10 cellular contexts compared by ENCODE assay signal in the genomic region with DNA sequence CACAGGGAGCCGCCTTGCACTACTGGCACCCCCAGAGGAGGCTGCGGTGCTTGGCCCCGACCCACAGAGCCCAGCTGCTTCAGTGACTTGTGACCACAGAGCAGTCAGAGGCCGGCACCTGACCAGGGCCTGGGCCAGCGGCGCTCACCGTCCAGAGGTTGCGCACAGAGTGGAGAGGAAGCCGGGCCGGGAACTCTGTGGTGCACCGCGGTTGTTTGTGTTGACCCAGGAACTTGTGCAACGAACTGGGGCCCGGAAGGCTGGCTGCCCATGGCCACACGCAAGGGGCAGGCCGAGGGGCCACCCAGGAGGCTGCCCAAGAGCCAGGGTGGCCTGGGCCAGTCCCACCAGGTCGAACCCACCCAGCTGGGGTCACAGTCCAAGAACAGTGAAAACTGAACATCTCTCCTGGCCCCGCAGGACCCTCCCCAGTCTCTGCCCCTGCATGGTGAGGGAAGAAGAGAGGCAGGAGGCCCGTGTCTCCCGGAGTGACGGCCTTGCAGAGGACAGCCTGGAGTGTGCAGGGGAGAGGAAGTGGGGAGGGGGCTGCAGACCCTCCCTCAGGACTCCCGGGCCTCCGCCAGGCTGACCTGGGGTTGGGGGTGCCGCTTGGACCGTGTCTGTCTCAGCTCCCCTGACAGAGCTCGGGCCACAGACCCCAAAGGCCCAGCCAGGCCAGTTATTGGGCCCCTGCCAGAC. TPM values are rescaled to one million over a fixed set of nuclear protein-coding genes. Genes with fewer than 3 reads are reported as not detected.
DNase-seq lines count a peak whose midpoint lies in the region; ATAC-seq and TF ChIP-seq lines count a peak whose summit lies in the region.
"Had no signal": no experiment of that assay in that cellular context is flagged by ENCODE, and none has a peak within 500 bp of the region (broad histone marks: within the 10 kb centered on the region; RNA-seq: fewer than 3 reads in every experiment).

No MANE protein-coding gene starts in this region.

- H3K27me3 ChIP-seq in GM23338 (ENCODE audit: insufficient read depth) (no peaks in the 10 kb centered on the region), WERI-Rb-1 (ENCODE audit: insufficient read depth, low read depth, severe bottlenecking) (no peaks in the 10 kb centered on the region), hepatocyte (no peaks in the 10 kb centered on the region)

- H3K4me1 Mint-ChIP-seq in GM23338 = peaks cover 5% of the 10 kb centered on the region
- peaks cover 3% of the 10 kb centered on the region for H3K4me1 Mint-ChIP-seq in activated CD4-positive, alpha-beta T cell treated with anti-CD3 and anti-CD28 coated beads, Interleukin-2, amount 10 ng/mL, durations not matched to agents 7 days and 5 days

- intact Hi-C loops in sciatic nerve (cut with DNase I) = no loop called here

- H3K9me3 ChIP-seq in WERI-Rb-1 (ENCODE audit: severe bottlenecking) = no peaks in the 10 kb centered on the region
- no peaks in the 10 kb centered on the region for H3K9me3 ChIP-seq in hepatocyte (ENCODE audit: low read depth)
- H3K9me3 ChIP-seq: Caco-2 had no signal

- no peaks in the 10 kb centered on the region for H3K9me3 Mint-ChIP-seq in GM23338
- no peaks in the 10 kb centered on the region for H3K9me3 Mint-ChIP-seq in activated CD4-positive, alpha-beta T cell treated with anti-CD3 and anti-CD28 coated beads, Interleukin-2, amount 10 ng/mL, durations not matched to agents 7 days and 5 days

- no peak overlapping the region for H3K4me3 Mint-ChIP-seq in GM23338
- no peak overlapping the region for H3K4me3 Mint-ChIP-seq in activated CD4-positive, alpha-beta T cell treated with anti-CD3 and anti-CD28 coated beads, Interleukin-2, amount 10 ng/mL, durations not matched to agents 7 days and 5 days

- H2AFZ ChIP-seq in GM23338 (no peak overlapping the region), hepatocyte (no peak overlapping the region)

- POLR2A ChIA-PET in activated CD4-positive, alpha-beta T cell treated with anti-CD3 and anti-CD28 coated beads, Interleukin-2, amount 10 ng/mL, durations not matched to agents 7 days and 5 days (lab: Charles Lee) = no interaction called here

- no peaks in the 10 kb centered on the region for H3K36me3 ChIP-seq in GM23338 (ENCODE audit: insufficient read depth)
- no peaks in the 10 kb centered on the region for H3K36me3 ChIP-seq in WERI-Rb-1
- H3K36me3 ChIP-seq in hepatocyte (replicated peaks; ENCODE audit: insufficient read depth, low read depth) = no peaks in the 10 kb centered on the region

- no peak for DNase-seq in GM23338 (ENCODE audit: low spot score)
- peak; percentile 5 for DNase-seq in WERI-Rb-1
- peak; percentile 64 for DNase-seq in hepatocyte (ENCODE audit: low spot score)
- peak; percentile 85 for DNase-seq in sciatic nerve (ENCODE audit: low spot score)
- no peak for DNase-seq in activated CD4-positive, alpha-beta T cell treated with anti-CD3 and anti-CD28 coated beads, Interleukin-2, amount 10 ng/mL, durations not matched to agents 7 days and 5 days
- DNase-seq in NCI-H2081 (lab: John Stamatoyannopoulos, UW) = no peak
- DNase-seq: Caco-2, NCI-H1048 had no signal

- ATAC-seq in GM23338 (no peak), sciatic nerve (peak; percentile 87), GM18907 (IDR thresholded peaks at IDR 0.05; ENCODE audit: unreplicated experiment) (no peak), GM19452 (IDR thresholded peaks at IDR 0.05; ENCODE audit: unreplicated experiment) (no peak)

- CTCF ChIA-PET in activated CD4-positive, alpha-beta T cell treated with anti-CD3 and anti-CD28 coated beads, Interleukin-2, amount 10 ng/mL, durations not matched to agents 7 days and 5 days (lab: Charles Lee) = interaction anchor here (3.3 kb wide), 1 partner anchor 132 kb away, joined by 8 read pairs; no protein-coding TSS in a partner anchor

- TF ChIP-seq CTCF in GM23338 (conservative IDR thresholded peaks at IDR 0.05; ENCODE audit: low read depth in 2 of 2) (no peak), WERI-Rb-1 (IDR thresholded peaks at IDR 0.05; ENCODE audit: low read depth, low read length) (no peak), hepatocyte (IDR thresholded peaks at IDR 0.05; ENCODE audit: poor library complexity) (no peak)

- H3F3A ChIP-seq in GM23338 (replicated peaks; ENCODE audit: low read depth) = no peaks in the 10 kb centered on the region

- H3K4me2 ChIP-seq in GM23338 (no peak overlapping the region), hepatocyte (no peak overlapping the region)

- 80% methylated on average over 25 of the region's 26 CpGs for WGBS in hepatocyte (ENCODE audit: low lambda C conversion rate, missing lambda C conversion rate)

- H3K27me3 Mint-ChIP-seq in GM23338 (ENCODE audit: insufficient read depth, low read depth, poor library complexity) = peaks cover 8% of the 10 kb centered on the region
- no peaks in the 10 kb centered on the region for H3K27me3 Mint-ChIP-seq in activated CD4-positive, alpha-beta T cell treated with anti-CD3 and anti-CD28 coated beads, Interleukin-2, amount 10 ng/mL, durations not matched to agents 7 days and 5 days

- H3K79me2 ChIP-seq in GM23338 (replicated peaks; ENCODE audit: insufficient read depth) (no peaks in the 10 kb centered on the region), hepatocyte (no peaks in the 10 kb centered on the region)

- H4K20me1 ChIP-seq in GM23338 (replicated peaks; ENCODE audit: insufficient read depth) (no peaks in the 10 kb centered on the region), hepatocyte (ENCODE audit: insufficient read depth, poor library complexity, severe bottlenecking) (no peaks in the 10 kb centered on the region)

- peak overlapping the region; percentile 19; the same call in 1 of the 2 replicates for H3K27ac ChIP-seq in GM23338 (ENCODE audit: low read depth)
- peak overlapping the region; percentile 73 for H3K27ac ChIP-seq in WERI-Rb-1
- H3K27ac ChIP-seq in hepatocyte = no peak overlapping the region

- no peaks in the 10 kb centered on the region for H3K36me3 Mint-ChIP-seq in GM23338 (ENCODE audit: low read depth)
- no peaks in the 10 kb centered on the region for H3K36me3 Mint-ChIP-seq in activated CD4-positive, alpha-beta T cell treated with anti-CD3 and anti-CD28 coated beads, Interleukin-2, amount 10 ng/mL, durations not matched to agents 7 days and 5 days (ENCODE audit: low read depth)

- H3K9me2 ChIP-seq in GM23338 (ENCODE audit: insufficient read depth) (no peaks in the 10 kb centered on the region), hepatocyte (replicated peaks; ENCODE audit: insufficient read depth) (no peaks in the 10 kb centered on the region)

- no peak overlapping the region for H3K27ac Mint-ChIP-seq in GM23338
- H3K27ac Mint-ChIP-seq in activated CD4-positive, alpha-beta T cell treated with anti-CD3 and anti-CD28 coated beads, Interleukin-2, amount 10 ng/mL, durations not matched to agents 7 days and 5 days = no peak overlapping the region

- H3K4me3 ChIP-seq in GM23338 (no peak overlapping the region), WERI-Rb-1 (ENCODE audit: low read depth, low read length) (no peak overlapping the region), hepatocyte (no peak overlapping the region)

- no peaks in the 10 kb centered on the region for H3K4me1 ChIP-seq in GM23338 (ENCODE audit: insufficient read depth)
- peaks cover 28% of the 10 kb centered on the region for H3K4me1 ChIP-seq in hepatocyte (ENCODE audit: insufficient read depth)

TF ChIP-seq in GM23338, 12 proteins besides CTCF, POLR2A, EP300 and RAD21 (continues in another document):
- no peak for TF ChIP-seq ZNF114 (CRISPR knock-in tag; IDR thresholded peaks at IDR 0.05)
- no peak for TF ChIP-seq JUNB (IDR thresholded peaks at IDR 0.05; ENCODE audit: unreplicated experiment)

RNA-seq across cellular contexts. Expression of a gene that starts 42.8 kb away (rescaled TPM):
- 56.1 and 60.8 TPM in 2 replicates for total RNA-seq in GM23338 (2014; rRNA removed; shearing (Covaris generic))
- polyA plus RNA-seq in GM23338 (2016; fragmentation: Nextera tagmentation; extraction: Ambion mirVana) (38.2 and 44.4 TPM in 2 replicates), hepatocyte (82.5 and 82.6 TPM in 2 replicates)
- total RNA-seq in hepatocyte (50.0 and 52.9 TPM in 2 replicates), sciatic nerve (242 TPM)
- under 1 TPM; 0.22 to 0.31 TPM for total RNA-seq in activated CD4-positive, alpha-beta T cell treated with anti-CD3 and anti-CD28 coated beads, Interleukin-2, amount 10 ng/mL, durations not matched to agents 7 days and 5 days

Comparison
In these comparisons a context has a peak if more than half of its experiments do, and no peak if none do; other contexts are left out.
1. DNase-seq: peak in WERI-Rb-1 (single experiment), hepatocyte (single experiment) and sciatic nerve (single experiment); none in GM23338 (single experiment), activated CD4-positive, alpha-beta T cell treated with anti-CD3 and anti-CD28 coated beads, Interleukin-2, amount 10 ng/mL, durations not matched to agents 7 days and 5 days (single experiment) and NCI-H2081 (0 of 2).
2. RNA of a gene that starts 42.8 kb away (total RNA-seq): 242 TPM in sciatic nerve (single experiment), 56.1 to 60.8 TPM in GM23338 and 50.0 to 52.9 TPM in hepatocyte; 0.22 to 0.31 TPM in activated CD4-positive, alpha-beta T cell treated with anti-CD3 and anti-CD28 coated beads, Interleukin-2, amount 10 ng/mL, durations not matched to agents 7 days and 5 days; every median in the first group is over 10 times any median in the second.